ENCODE assay signal across 8 cellular contexts in the genomic region with DNA sequence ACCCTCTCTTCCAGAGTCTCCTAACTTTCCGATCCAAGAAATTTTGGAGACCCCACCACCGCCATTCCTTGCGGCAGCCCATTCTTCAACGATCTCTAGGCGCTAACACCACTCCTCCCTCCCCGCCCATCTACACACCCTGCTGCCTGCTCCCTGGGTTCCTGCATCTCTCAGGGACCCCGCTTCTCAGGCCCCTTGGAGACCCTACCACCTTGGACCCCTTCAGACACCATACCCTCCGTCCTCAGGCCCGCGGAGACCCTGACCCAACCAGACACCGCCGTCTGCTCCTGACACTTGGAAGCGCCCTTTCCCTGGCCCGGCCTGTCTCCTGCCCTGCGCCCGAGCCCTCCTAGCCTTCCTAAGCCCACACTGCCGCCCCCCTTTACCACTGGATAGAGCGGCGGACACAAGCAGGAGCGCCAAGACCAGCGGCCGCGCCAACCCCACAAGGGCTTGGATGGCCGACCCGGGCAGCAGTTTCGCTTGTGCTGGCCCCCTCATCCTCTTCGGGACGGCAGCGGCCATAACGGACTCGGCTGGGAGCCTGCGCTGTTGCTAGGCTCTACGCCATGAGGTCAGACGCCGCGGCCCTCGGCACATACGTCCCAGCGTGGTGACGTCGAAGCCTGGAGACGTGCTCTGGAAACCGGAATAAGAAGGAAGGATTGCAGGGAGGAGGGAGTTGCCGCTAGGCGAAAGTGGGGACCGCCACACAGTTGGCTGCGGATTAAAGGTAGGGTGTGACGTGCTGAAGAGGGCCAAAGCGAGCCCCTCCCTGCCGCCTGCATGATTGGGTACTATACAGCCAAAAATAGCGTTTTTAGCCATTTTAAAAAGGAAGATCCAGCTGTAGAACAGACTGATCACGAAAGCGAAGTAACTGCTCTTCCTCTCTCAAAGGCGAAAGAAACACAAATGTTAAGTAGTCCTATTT. TPM values are rescaled to one million over a fixed set of nuclear protein-coding genes. Genes with fewer than 3 reads are reported as not detected.
DNase-seq lines count a peak whose midpoint lies in the region; ATAC-seq and TF ChIP-seq lines count a peak whose summit lies in the region.

A gene (minus strand): TSS at position 569 of the 937 bp plus-strand sequence. CDS start 41 bp downstream, at position 528.

- DNase-seq in CD8-positive, alpha-beta memory T cell, result peak; percentile 86 to 95 (median 90)
- DNase-seq in HS-27A (ENCODE audit: low read depth) (peak; percentile 71), NK-92 (lab: John Stamatoyannopoulos, UW; ENCODE audit: unreplicated experiment) (peak; percentile 39), lower lobe of right lung (peak; percentile 99)
- peak; percentile 78 to 81 for DNase-seq in activated CD8-positive, alpha-beta memory T cell treated with anti-CD3 and anti-CD28 coated beads for 1 hour (ENCODE audit: extremely low read depth in 1 of 2, low read depth in 1 of 2)
- peak; percentile 90 for DNase-seq in effector CD4-positive, alpha-beta T cell
- DNase-seq in stimulated activated CD4-positive, alpha-beta T cell treated with anti-CD3 and anti-CD28 coated beads, TNF-alpha, amount 100 ng/mL, for 24 hours (ENCODE audit: low read depth in 3 of 3), result peak; percentile 82 to 95 (median 88)

- H3K27ac ChIP-seq in CD8-positive, alpha-beta memory T cell (ENCODE audit: low read depth, low read length), result peak within 1 kb of the TSS; percentile 92
- peak within 1 kb of the TSS; percentile 89 for H3K27ac ChIP-seq in lower lobe of right lung

- CTCF ChIA-PET in CD8-positive, alpha-beta memory T cell (lab: Charles Lee), result interaction anchor here (1.0 to 1.6 kb wide), 3 partner anchors 12 to 71 kb away, joined by 3 to 4 read pairs (median 3); no protein-coding TSS in a partner anchor

- intact Hi-C loops in lower lobe of right lung (cut with DNase I), result no loop called here

- H3K4me1 Mint-ChIP-seq in CD8-positive, alpha-beta memory T cell, result peaks cover 40 to 61% (median 60%) of the 10 kb centered on the region in 3 donors

- H3K9me3 ChIP-seq in CD8-positive, alpha-beta memory T cell (ENCODE audit: low read length), result no peaks in the 10 kb centered on the region
- no peaks in the 10 kb centered on the region for H3K9me3 ChIP-seq in lower lobe of right lung

- POLR2A ChIA-PET in CD8-positive, alpha-beta memory T cell (lab: Charles Lee), result interaction anchor here (1.0 kb wide), 1 partner anchor 680 kb away, joined by 3 read pairs; a partner anchor contains a TSS

- H3K36me3 Mint-ChIP-seq in CD8-positive, alpha-beta memory T cell, result peaks cover 0 to 46% (median 4%) of the 10 kb centered on the region in 3 donors

- no peaks in the 10 kb centered on the region for H3K9me3 Mint-ChIP-seq in CD8-positive, alpha-beta memory T cell

- H3K4me3 Mint-ChIP-seq in CD8-positive, alpha-beta memory T cell, result peak within 1 kb of the TSS; percentile 94 to 98 (median 97)

- H3K27ac Mint-ChIP-seq in CD8-positive, alpha-beta memory T cell, result peak within 1 kb of the TSS; percentile 97 to 100 (median 98)

- ATAC-seq in GM19467 (IDR thresholded peaks at IDR 0.05; ENCODE audit: unreplicated experiment) (peak; percentile 97), lower lobe of right lung (peak; percentile 99)

- H3K36me3 ChIP-seq in CD8-positive, alpha-beta memory T cell (ENCODE audit: insufficient read depth, low read length), result no peaks in the 10 kb centered on the region
- H3K36me3 ChIP-seq in lower lobe of right lung, result peaks cover 26% of the 10 kb centered on the region

- H3K27me3 Mint-ChIP-seq in CD8-positive, alpha-beta memory T cell, result no peaks in the 10 kb centered on the region

- no peaks in the 10 kb centered on the region for H3K27me3 ChIP-seq in CD8-positive, alpha-beta memory T cell (ENCODE audit: insufficient read depth, low read length, poor library complexity, severe bottlenecking)
- no peaks in the 10 kb centered on the region for H3K27me3 ChIP-seq in lower lobe of right lung (ENCODE audit: low read depth)

- TF ChIP-seq CTCF in lower lobe of right lung (IDR thresholded peaks at IDR 0.05), result no peak

- H3K4me1 ChIP-seq in CD8-positive, alpha-beta memory T cell (ENCODE audit: insufficient read depth, low read length), result peaks cover 24% of the 10 kb centered on the region
- H3K4me1 ChIP-seq in lower lobe of right lung, result peaks cover 31% of the 10 kb centered on the region

- H3K4me3 ChIP-seq in CD8-positive, alpha-beta memory T cell (ENCODE audit: low read length), result peak within 1 kb of the TSS; percentile 92
- peak within 1 kb of the TSS; percentile 84 for H3K4me3 ChIP-seq in lower lobe of right lung

RNA-seq across cellular contexts. Expression of the gene that starts here (rescaled TPM):
- 10 to 100 TPM; 21.7 to 21.8 TPM for total RNA-seq in CD8-positive, alpha-beta memory T cell
- polyA plus RNA-seq in CD8-positive, alpha-beta memory T cell, result 25.4 TPM
- 31.1 TPM for total RNA-seq in lower lobe of right lung

Comparison
In these comparisons a context has a peak if more than half of its experiments do, and no peak if none do; other contexts are left out.
1. Peak in every context shown above with its lines: DNase-seq, ATAC-seq, H3K4me3 ChIP-seq and H3K27ac ChIP-seq.
2. DNase-seq: peak in every context shown above with its lines; median percentile 99 in lower lobe of right lung; 90 in CD8-positive, alpha-beta memory T cell; 90 in effector CD4-positive, alpha-beta T cell; 88 in stimulated activated CD4-positive, alpha-beta T cell treated with anti-CD3 and anti-CD28 coated beads, TNF-alpha, amount 100 ng/mL, for 24 hours; 80 in activated CD8-positive, alpha-beta memory T cell treated with anti-CD3 and anti-CD28 coated beads for 1 hour; 71 in HS-27A; 39 in NK-92.